22 cellular contexts compared by ENCODE assay signal in the genomic region with DNA sequence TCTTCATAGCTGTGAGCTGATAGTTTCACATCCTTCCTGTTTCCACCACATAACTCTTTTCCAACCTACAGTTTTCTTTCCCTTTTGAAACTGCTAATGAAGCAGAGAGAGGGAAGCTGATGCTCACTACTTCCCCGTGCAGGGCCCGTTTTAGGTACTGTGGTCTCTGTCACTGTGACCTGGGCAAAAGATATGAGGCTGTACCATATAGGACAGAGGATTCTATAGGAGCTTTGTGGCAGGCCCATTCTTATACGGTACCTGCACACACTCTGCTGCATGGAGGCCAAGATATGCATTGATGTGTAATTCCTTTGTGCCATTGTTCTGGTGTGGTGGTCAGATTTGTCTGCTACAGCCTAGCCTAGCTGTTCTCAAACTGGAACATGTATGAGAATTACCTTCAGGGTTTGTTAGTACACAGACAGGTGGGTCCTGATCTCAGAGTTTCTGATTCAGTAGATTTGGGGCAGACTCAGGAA.
A peak's percentile ranks its signal among the peaks of the same experiment; 100 is the strongest.
DNase-seq lines count a peak whose midpoint lies in the region; ATAC-seq and TF ChIP-seq lines count a peak whose summit lies in the region.
"Had no signal": no experiment of that assay in that cellular context is flagged by ENCODE, and none has a peak within 500 bp of the region (broad histone marks: within the 10 kb centered on the region; RNA-seq: fewer than 3 reads in every experiment).

No MANE protein-coding gene starts in this region.

- H3K27me3 ChIP-seq in CD8-positive, alpha-beta T cell (ENCODE audit: insufficient read depth, low read length): no peaks in the 10 kb centered on the region
- H3K27me3 ChIP-seq: body of pancreas, neural progenitor cell, right atrium auricular region, thyroid gland had no signal

- intact Hi-C loops in CD8-positive, alpha-beta T cell (cut with DNase I, micrococcal nuclease): no loop called here

- H3K4me1 ChIP-seq in CD8-positive, alpha-beta T cell (ENCODE audit: insufficient read depth, low read length): no peaks in the 10 kb centered on the region
- H3K4me1 ChIP-seq: body of pancreas, neural progenitor cell, right atrium auricular region, thyroid gland had no signal

- no peaks in the 10 kb centered on the region for H3K36me3 ChIP-seq in CD8-positive, alpha-beta T cell (ENCODE audit: insufficient read depth, low read length)
- H3K36me3 ChIP-seq: neural progenitor cell, right atrium auricular region, thyroid gland had no signal

- H3K27ac ChIP-seq in CD8-positive, alpha-beta T cell (ENCODE audit: low read depth, low read length): no peak overlapping the region
- H3K27ac ChIP-seq: body of pancreas, neural progenitor cell, right atrium auricular region, thyroid gland had no signal

- POLR2A ChIA-PET in CD8-positive, alpha-beta T cell (lab: Charles Lee): no interaction called here

- CTCF ChIA-PET in CD8-positive, alpha-beta T cell (lab: Charles Lee): no interaction called here
- CTCF ChIA-PET in activated naive CD4-positive, alpha-beta T cell treated with anti-CD3 and anti-CD28 coated beads, Interleukin-2, amount 10 ng/mL, durations not matched to agents 7 days and 5 days (lab: Charles Lee): no interaction called here

- DNase-seq in RPMI8226 (peak; percentile 60), occipital lobe (lab: John Stamatoyannopoulos, UW) (no peak)
- no peak for DNase-seq in CD8-positive, alpha-beta T cell
- no peak for DNase-seq in activated naive CD4-positive, alpha-beta T cell treated with anti-CD3 and anti-CD28 coated beads, Interleukin-2, amount 10 ng/mL, durations not matched to agents 7 days and 5 days
- DNase-seq in activated CD4-positive, alpha-beta T cell treated with anti-CD3 and anti-CD28 coated beads, Interleukin-2, amount 50 U/mL, for 4 hours: no peak
- DNase-seq: ACHN; activated CD8-positive, alpha-beta memory T cell treated with anti-CD3 and anti-CD28 coated beads, Interleukin-2, amount 50 U/mL, for 4 hours; activated naive CD4-positive, alpha-beta T cell treated with anti-CD3 and anti-CD28 coated beads, Interleukin-2, amount 50 U/mL, for 16 hours; body of pancreas; CD8-positive, alpha-beta memory T cell; NCI-H1694; NCI-H526 treated with DMSO at 0.1 percent for 48 hours; stimulated activated CD4-positive, alpha-beta T cell treated with anti-CD3 and anti-CD28 coated beads, Interleukin-1b, Interleukin-23, amount 100 ng/mL, for 48 hours; T-helper 17 cell; thyroid gland had no signal

- no peaks in the 10 kb centered on the region for H3K4me1 Mint-ChIP-seq in CD8-positive, alpha-beta T cell (ENCODE audit: low read depth)
- H3K4me1 Mint-ChIP-seq in activated naive CD4-positive, alpha-beta T cell treated with anti-CD3 and anti-CD28 coated beads, Interleukin-2, amount 10 ng/mL, durations not matched to agents 7 days and 5 days: no peaks in the 10 kb centered on the region
- H3K4me1 Mint-ChIP-seq: CD8-positive, alpha-beta memory T cell; neural progenitor cell; T-helper 17 cell had no signal

- no peak overlapping the region for H3K4me3 Mint-ChIP-seq in CD8-positive, alpha-beta T cell
- no peak overlapping the region for H3K4me3 Mint-ChIP-seq in activated naive CD4-positive, alpha-beta T cell treated with anti-CD3 and anti-CD28 coated beads, Interleukin-2, amount 10 ng/mL, durations not matched to agents 7 days and 5 days
- H3K4me3 Mint-ChIP-seq: CD8-positive, alpha-beta memory T cell; neural progenitor cell; T-helper 17 cell had no signal

- no peak for TF ChIP-seq CTCF in CD8-positive, alpha-beta T cell (IDR thresholded peaks at IDR 0.05)

- no peaks in the 10 kb centered on the region for H3K9me3 ChIP-seq in CD8-positive, alpha-beta T cell (ENCODE audit: low read length)
- H3K9me3 ChIP-seq: body of pancreas, thyroid gland had no signal

- ATAC-seq in GM18499 (IDR thresholded peaks at IDR 0.05; ENCODE audit: insufficient read depth, unreplicated experiment): peak; percentile 54
- ATAC-seq in GM21423 (IDR thresholded peaks at IDR 0.05; ENCODE audit: unreplicated experiment): peak; percentile 72
- peak; percentile 55 for ATAC-seq in HG03095 (IDR thresholded peaks at IDR 0.05; ENCODE audit: unreplicated experiment)
- no peak for ATAC-seq in CD8-positive, alpha-beta T cell
- ATAC-seq: body of pancreas, esophagus mucosa, K562, T-helper 17 cell had no signal

- no peaks in the 10 kb centered on the region for H3K9me3 Mint-ChIP-seq in CD8-positive, alpha-beta T cell
- no peaks in the 10 kb centered on the region for H3K9me3 Mint-ChIP-seq in activated naive CD4-positive, alpha-beta T cell treated with anti-CD3 and anti-CD28 coated beads, Interleukin-2, amount 10 ng/mL, durations not matched to agents 7 days and 5 days
- H3K9me3 Mint-ChIP-seq: CD8-positive, alpha-beta memory T cell; neural progenitor cell had no signal

- H3K36me3 Mint-ChIP-seq in CD8-positive, alpha-beta T cell: no peaks in the 10 kb centered on the region
- H3K36me3 Mint-ChIP-seq in activated naive CD4-positive, alpha-beta T cell treated with anti-CD3 and anti-CD28 coated beads, Interleukin-2, amount 10 ng/mL, durations not matched to agents 7 days and 5 days: no peaks in the 10 kb centered on the region
- H3K36me3 Mint-ChIP-seq: CD8-positive, alpha-beta memory T cell; neural progenitor cell had no signal

- no peak overlapping the region for H3K4me3 ChIP-seq in CD8-positive, alpha-beta T cell (ENCODE audit: low read depth, low read length)
- H3K4me3 ChIP-seq: body of pancreas, K562, neural progenitor cell, right atrium auricular region, thyroid gland had no signal

- H3K27me3 Mint-ChIP-seq in CD8-positive, alpha-beta T cell (ENCODE audit: low read depth): no peaks in the 10 kb centered on the region
- no peaks in the 10 kb centered on the region for H3K27me3 Mint-ChIP-seq in activated naive CD4-positive, alpha-beta T cell treated with anti-CD3 and anti-CD28 coated beads, Interleukin-2, amount 10 ng/mL, durations not matched to agents 7 days and 5 days
- H3K27me3 Mint-ChIP-seq: CD8-positive, alpha-beta memory T cell; T-helper 17 cell had no signal

- H3K27ac Mint-ChIP-seq in CD8-positive, alpha-beta T cell: no peak overlapping the region
- H3K27ac Mint-ChIP-seq in activated naive CD4-positive, alpha-beta T cell treated with anti-CD3 and anti-CD28 coated beads, Interleukin-2, amount 10 ng/mL, durations not matched to agents 7 days and 5 days: no peak overlapping the region
- H3K27ac Mint-ChIP-seq: CD8-positive, alpha-beta memory T cell; neural progenitor cell; T-helper 17 cell had no signal
